13 cellular contexts compared by ENCODE assay signal in genomic region chr4:108146346-108146745, GRCh38.
"Had no signal": no experiment of that assay in that cellular context is flagged by ENCODE, and none has a peak within 500 bp of the region (broad histone marks: within the 10 kb centered on the region; RNA-seq: fewer than 3 reads in every experiment).

No MANE protein-coding gene starts in this region.

- H3K27me3 ChIP-seq: brain microvascular endothelial cell, neutrophil, thyroid gland had no signal

- H3K9me3 ChIP-seq: neutrophil, thyroid gland, uterus had no signal

- H3K27ac Mint-ChIP-seq: dendritic cell treated with granulocyte-macrophage colony-stimulating factor and Interleukin-4, amounts not matched to agents 40 ng/mL and 50 ng/mL, for 4 days had no signal

- H3K9me3 Mint-ChIP-seq: dendritic cell treated with granulocyte-macrophage colony-stimulating factor and Interleukin-4, amounts not matched to agents 40 ng/mL and 50 ng/mL, for 4 days had no signal

- H3K27ac ChIP-seq: brain microvascular endothelial cell, neutrophil, thyroid gland, uterus, WERI-Rb-1 had no signal

- DNase-seq: activated CD4-positive, alpha-beta T cell treated with anti-CD3 and anti-CD28 coated beads for 48 hours; activated effector memory CD4-positive, alpha-beta T cell treated with anti-CD3 and anti-CD28 coated beads, Interleukin-2, amount 50 U/mL, for 16 hours; brain microvascular endothelial cell; hippocampal formation; retina; SIG-M5; stimulated activated CD4-positive, alpha-beta T cell treated with anti-CD3 and anti-CD28 coated beads, Interleukin-4, amount 100 ng/mL, for 24 hours; T1000; thyroid gland; uterus; WERI-Rb-1 had no signal

- H3K4me3 Mint-ChIP-seq: dendritic cell treated with granulocyte-macrophage colony-stimulating factor and Interleukin-4, amounts not matched to agents 40 ng/mL and 50 ng/mL, for 4 days had no signal
